Comparison of ENCODE assay signal across 19 cellular contexts in genomic region chr7:19009241-19009935, GRCh38.
DNase-seq lines count a peak whose midpoint lies in the region; ATAC-seq and TF ChIP-seq lines count a peak whose summit lies in the region.
"Had no signal": no experiment of that assay in that cellular context is flagged by ENCODE, and none has a peak within 500 bp of the region (broad histone marks: within the 10 kb centered on the region; RNA-seq: fewer than 3 reads in every experiment).

No MANE protein-coding gene starts in this region.

- DNase-seq in AG20443 (ENCODE audit: low spot score) (peak; percentile 33), RWPE2 (ENCODE audit: low spot score) (no peak), epithelial cell of esophagus (ENCODE audit: low read depth) (peak; percentile 8), neural progenitor cell (ENCODE audit: low spot score) (no peak), AG08396 (ENCODE audit: low spot score) (no peak), amniotic stem cell (lab: John Stamatoyannopoulos, UW) (no peak), OCI-LY7 (ENCODE audit: low spot score) (no peak)
- no peak for DNase-seq in CD4-positive, alpha-beta memory T cell
- DNase-seq: activated CD4-positive, alpha-beta T cell treated with anti-CD3 and anti-CD28 coated beads for 36 hours; activated CD8-positive, alpha-beta memory T cell treated with anti-CD3 and anti-CD28 coated beads, Interleukin-2, amount 50 U/mL, for 48 hours; body of pancreas; Caco-2; mesendoderm; MV-4-11; NCI-H2081; NCI-H510A; stimulated activated naive CD4-positive, alpha-beta T cell treated with Interleukin-2 at 50 U/mL for 16 hours had no signal

- no peaks in the 10 kb centered on the region for H3K79me2 ChIP-seq in neural progenitor cell (ENCODE audit: low read depth)
- no peaks in the 10 kb centered on the region for H3K79me2 ChIP-seq in OCI-LY7 (ENCODE audit: insufficient read depth, low read depth, low read length)

- no peaks in the 10 kb centered on the region for H4K20me1 ChIP-seq in neural progenitor cell (ENCODE audit: low read depth)
- H4K20me1 ChIP-seq in OCI-LY7 (ENCODE audit: insufficient read depth, low read length): no peaks in the 10 kb centered on the region

- BruUV-seq in OCI-LY7 (replicated peaks; lab: Mats Ljungman, UMichigan): no TSS peak

- H3K4me3 Mint-ChIP-seq in neural progenitor cell: no peak overlapping the region
- no peak overlapping the region for H3K4me3 Mint-ChIP-seq in CD4-positive, alpha-beta memory T cell
- H3K4me3 Mint-ChIP-seq: activated CD4-positive, alpha-beta T cell treated with anti-CD3 and anti-CD28 coated beads for 36 hours had no signal

- H3K36me3 Mint-ChIP-seq in neural progenitor cell: no peaks in the 10 kb centered on the region
- no peaks in the 10 kb centered on the region for H3K36me3 Mint-ChIP-seq in CD4-positive, alpha-beta memory T cell

- no peaks in the 10 kb centered on the region for H3F3A ChIP-seq in neural progenitor cell (ENCODE audit: low read depth)

- POLR2A ChIA-PET in CD4-positive, alpha-beta memory T cell (lab: Charles Lee; ENCODE audit: partially characterized antibody): no interaction called here
- POLR2A ChIA-PET in OCI-LY7 (lab: Charles Lee): no interaction called here

- intact Hi-C loops in CD4-positive, alpha-beta memory T cell (cut with micrococcal nuclease): no loop called here
- intact Hi-C loops in OCI-LY7 (cut with micrococcal nuclease; ENCODE audit: unreplicated experiment): no loop called here

- H3K27me3 ChIP-seq in RWPE2 (ENCODE audit: insufficient read depth, poor library complexity, severe bottlenecking) (no peaks in the 10 kb centered on the region), neural progenitor cell (no peaks in the 10 kb centered on the region)
- H3K27me3 ChIP-seq in CD4-positive, alpha-beta memory T cell (ENCODE audit: insufficient read depth, low read length): no peaks in the 10 kb centered on the region
- H3K27me3 ChIP-seq: body of pancreas had no signal

- peak overlapping the region; percentile 58 for H2AFZ ChIP-seq in neural progenitor cell (replicated peaks)
- no peak overlapping the region for H2AFZ ChIP-seq in OCI-LY7 (ENCODE audit: low read length)

- H3K27me3 Mint-ChIP-seq in neural progenitor cell (ENCODE audit: insufficient read depth, low read depth): no peaks in the 10 kb centered on the region
- no peaks in the 10 kb centered on the region for H3K27me3 Mint-ChIP-seq in CD4-positive, alpha-beta memory T cell
- H3K27me3 Mint-ChIP-seq: activated CD4-positive, alpha-beta T cell treated with anti-CD3 and anti-CD28 coated beads for 36 hours had no signal

- H3K4me3 ChIP-seq in RWPE2 (ENCODE audit: severe bottlenecking) (no peak overlapping the region), epithelial cell of esophagus (ENCODE audit: low read length) (no peak overlapping the region), neural progenitor cell (no peak overlapping the region), OCI-LY7 (ENCODE audit: low read depth, low read length, poor library complexity, severe bottlenecking) (no peak overlapping the region)
- no peak overlapping the region for H3K4me3 ChIP-seq in CD4-positive, alpha-beta memory T cell (ENCODE audit: low read length in 2 of 2)
- H3K4me3 ChIP-seq: body of pancreas, GM12878 had no signal

- H3K4me2 ChIP-seq in neural progenitor cell (no peak overlapping the region), OCI-LY7 (ENCODE audit: low read length) (no peak overlapping the region)

- H3K9ac ChIP-seq in neural progenitor cell: no peak overlapping the region

- H3K9me3 ChIP-seq in RWPE2 (ENCODE audit: severe bottlenecking) (no peaks in the 10 kb centered on the region), neural progenitor cell (ENCODE audit: low read depth) (no peaks in the 10 kb centered on the region), OCI-LY7 (ENCODE audit: low read length) (no peaks in the 10 kb centered on the region)
- H3K9me3 ChIP-seq in CD4-positive, alpha-beta memory T cell (ENCODE audit: control insufficient read depth in 1 of 2, low read length in 2 of 2): no peaks in the 10 kb centered on the region
- H3K9me3 ChIP-seq: body of pancreas, Caco-2 had no signal

- H3K36me3 ChIP-seq in RWPE2 (ENCODE audit: low read depth) (no peaks in the 10 kb centered on the region), neural progenitor cell (no peaks in the 10 kb centered on the region), OCI-LY7 (ENCODE audit: insufficient read depth, low read length) (no peaks in the 10 kb centered on the region)
- no peaks in the 10 kb centered on the region for H3K36me3 ChIP-seq in CD4-positive, alpha-beta memory T cell (ENCODE audit: insufficient read depth, low read length)

- H3K9me2 ChIP-seq in OCI-LY7 (ENCODE audit: insufficient read depth, low read length): no peaks in the 10 kb centered on the region

- CTCF ChIA-PET in CD4-positive, alpha-beta memory T cell (lab: Charles Lee; ENCODE audit: partially characterized antibody): no interaction called here
- CTCF ChIA-PET in OCI-LY7 (lab: Charles Lee; ENCODE audit: unreplicated experiment): no interaction called here

- TF ChIP-seq CTCF in RWPE2 (IDR thresholded peaks at IDR 0.05; ENCODE audit: poor library complexity, severe bottlenecking): no peak
- TF ChIP-seq CTCF in epithelial cell of esophagus (IDR thresholded peaks at IDR 0.05; ENCODE audit: insufficient read depth, low read depth, low read length, missing control alignments): no peak
- no peak for TF ChIP-seq CTCF in neural progenitor cell (IDR thresholded peaks at IDR 0.05)
- no peak for TF ChIP-seq CTCF in OCI-LY7 (conservative IDR thresholded peaks at IDR 0.05; ENCODE audit: low read length)

- no peaks in the 10 kb centered on the region for H3K4me1 Mint-ChIP-seq in neural progenitor cell
- no peaks in the 10 kb centered on the region for H3K4me1 Mint-ChIP-seq in CD4-positive, alpha-beta memory T cell
- H3K4me1 Mint-ChIP-seq: activated CD4-positive, alpha-beta T cell treated with anti-CD3 and anti-CD28 coated beads for 36 hours had no signal

- ATAC-seq in RWPE2 (ENCODE audit: low read depth): peak; percentile 17; the same call in 1 of the 3 replicates
- ATAC-seq: activated CD4-positive, alpha-beta T cell treated with anti-CD3 and anti-CD28 coated beads for 36 hours; body of pancreas; esophagus mucosa; GM12878 had no signal

- H3K9me3 Mint-ChIP-seq in neural progenitor cell: no peaks in the 10 kb centered on the region
- peaks cover 0 to 7% (median 2%) of the 10 kb centered on the region in 8 donors for H3K9me3 Mint-ChIP-seq in CD4-positive, alpha-beta memory T cell

- peaks cover 15% of the 10 kb centered on the region for H3K4me1 ChIP-seq in RWPE2 (ENCODE audit: insufficient read depth, poor library complexity, severe bottlenecking)
- no peaks in the 10 kb centered on the region for H3K4me1 ChIP-seq in neural progenitor cell
- H3K4me1 ChIP-seq in CD4-positive, alpha-beta memory T cell (ENCODE audit: insufficient read depth, low read length): no peaks in the 10 kb centered on the region
- H3K4me1 ChIP-seq in OCI-LY7 (ENCODE audit: insufficient read depth, low read length, poor library complexity, severe bottlenecking): no peaks in the 10 kb centered on the region
- H3K4me1 ChIP-seq: body of pancreas, Caco-2 had no signal

- H3K27ac ChIP-seq in RWPE2 (ENCODE audit: poor library complexity, severe bottlenecking) (peak overlapping the region; percentile 52), neural progenitor cell (no peak overlapping the region), OCI-LY7 (ENCODE audit: low read depth, low read length, poor library complexity, severe bottlenecking) (no peak overlapping the region)
- no peak overlapping the region for H3K27ac ChIP-seq in CD4-positive, alpha-beta memory T cell (ENCODE audit: low read depth, low read length)
- H3K27ac ChIP-seq: body of pancreas had no signal

- no peak overlapping the region for H3K27ac Mint-ChIP-seq in neural progenitor cell
- no peak overlapping the region for H3K27ac Mint-ChIP-seq in CD4-positive, alpha-beta memory T cell
- H3K27ac Mint-ChIP-seq: activated CD4-positive, alpha-beta T cell treated with anti-CD3 and anti-CD28 coated beads for 36 hours had no signal

Comparison
In these comparisons a context has a peak if more than half of its experiments do, and no peak if none do; other contexts are left out.
1. DNase-seq: peak in AG20443 (single experiment) and epithelial cell of esophagus (single experiment); none in RWPE2 (single experiment), neural progenitor cell (single experiment), CD4-positive, alpha-beta memory T cell (0 of 5), AG08396 (single experiment), amniotic stem cell (single experiment) and OCI-LY7 (single experiment).